Comparison of ENCODE assay signal across 17 cellular contexts in the genomic region with DNA sequence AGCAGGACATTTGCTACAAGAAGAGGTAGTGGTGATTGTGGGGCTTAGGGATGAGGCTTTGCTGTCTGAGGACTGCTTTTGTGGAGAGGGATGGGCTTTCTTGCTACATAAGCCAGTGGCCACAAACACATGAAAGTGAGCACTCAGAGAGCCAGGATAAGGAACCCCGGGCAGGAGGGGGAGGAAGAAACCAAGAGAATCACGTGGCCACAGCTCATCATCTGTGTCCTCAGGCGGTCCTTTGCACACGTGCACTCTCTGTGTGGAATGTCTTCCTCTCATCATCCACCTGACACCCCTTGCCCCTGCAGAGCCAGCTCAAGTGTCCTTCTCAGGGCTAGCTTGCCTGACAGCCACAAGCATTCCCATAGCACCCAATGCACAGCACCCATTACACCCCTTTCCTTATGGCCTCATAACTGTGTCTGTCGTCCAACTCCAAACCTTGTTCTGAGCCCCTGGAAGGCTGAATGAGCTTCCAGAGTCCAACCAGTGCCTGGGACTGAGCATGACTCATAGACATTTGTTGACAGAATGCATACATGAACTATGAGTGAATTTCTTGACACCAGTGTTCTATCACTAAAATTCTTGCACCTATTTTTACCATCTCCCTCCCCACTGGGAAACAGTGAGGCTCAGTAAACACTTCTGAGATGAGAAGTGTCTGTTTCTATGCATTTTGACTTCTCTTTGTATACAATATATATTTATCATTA.
A peak's percentile ranks its signal among the peaks of the same experiment; 100 is the strongest.
DNase-seq lines count a peak whose midpoint lies in the region; ATAC-seq and TF ChIP-seq lines count a peak whose summit lies in the region.
"Had no signal": no experiment of that assay in that cellular context is flagged by ENCODE, and none has a peak within 500 bp of the region (broad histone marks: within the 10 kb centered on the region; RNA-seq: fewer than 3 reads in every experiment).

No MANE protein-coding gene starts in this region.

- H3K27me3 ChIP-seq in adipocyte (replicated peaks; ENCODE audit: control insufficient read depth, insufficient read depth, low read length) = no peaks in the 10 kb centered on the region
- H3K27me3 ChIP-seq: neural progenitor cell had no signal

- no peak overlapping the region for H3K4me3 Mint-ChIP-seq in activated T-helper 2 cell treated with anti-CD3 and anti-CD28 coated beads, Interferon-gamma antibody, Interleukin-2, Interleukin-4, amounts not matched to agents 10 μg/mL and 5 μg/mL and 100 μg/mL, durations not matched to agents 14 hours and 24 hours and 36 hours (ENCODE audit: low read depth)
- H3K4me3 Mint-ChIP-seq: activated naive CD4-positive, alpha-beta T cell treated with anti-CD3 and anti-CD28 coated beads, Interleukin-2, amount 50 U/mL, for 24 hours; memory B cell; neural progenitor cell; T-helper 1 cell treated with Interleukin-12 subunit alpha and Interleukin-12 subunit beta and Interleukin-4 antibody, amounts not matched to agents 30 μg/mL and 1 μg/mL, for 36 hours had no signal

- H3K4me3 ChIP-seq in adipocyte (ENCODE audit: low read length) (no peak overlapping the region), fibroblast of villous mesenchyme (ENCODE audit: low read depth, low read length) (no peak overlapping the region)
- H3K4me3 ChIP-seq: neural progenitor cell had no signal

- TF ChIP-seq CTCF in fibroblast of villous mesenchyme (IDR thresholded peaks at IDR 0.05; ENCODE audit: insufficient read depth, low read depth, low read length) = no peak

- peaks cover 45% of the 10 kb centered on the region for H3K4me1 ChIP-seq in adipocyte (ENCODE audit: control insufficient read depth, insufficient read depth, low read length)
- H3K4me1 ChIP-seq: neural progenitor cell had no signal

- H3K9me3 ChIP-seq in adipocyte (ENCODE audit: control insufficient read depth, low read length) = no peaks in the 10 kb centered on the region

- no peak overlapping the region for H3K27ac Mint-ChIP-seq in activated T-helper 2 cell treated with anti-CD3 and anti-CD28 coated beads, Interferon-gamma antibody, Interleukin-2, Interleukin-4, amounts not matched to agents 10 μg/mL and 5 μg/mL and 100 μg/mL, durations not matched to agents 14 hours and 24 hours and 36 hours
- H3K27ac Mint-ChIP-seq: activated naive CD4-positive, alpha-beta T cell treated with anti-CD3 and anti-CD28 coated beads, Interleukin-2, amount 50 U/mL, for 24 hours; memory B cell; neural progenitor cell; T-helper 1 cell treated with Interleukin-12 subunit alpha and Interleukin-12 subunit beta and Interleukin-4 antibody, amounts not matched to agents 30 μg/mL and 1 μg/mL, for 36 hours had no signal

- ATAC-seq in HG02763 (IDR thresholded peaks at IDR 0.05; ENCODE audit: unreplicated experiment) = no peak
- ATAC-seq: sciatic nerve had no signal

- no peaks in the 10 kb centered on the region for H3K9me3 Mint-ChIP-seq in activated T-helper 2 cell treated with anti-CD3 and anti-CD28 coated beads, Interferon-gamma antibody, Interleukin-2, Interleukin-4, amounts not matched to agents 10 μg/mL and 5 μg/mL and 100 μg/mL, durations not matched to agents 14 hours and 24 hours and 36 hours
- H3K9me3 Mint-ChIP-seq: activated naive CD4-positive, alpha-beta T cell treated with anti-CD3 and anti-CD28 coated beads, Interleukin-2, amount 50 U/mL, for 24 hours; neural progenitor cell; T-helper 1 cell treated with Interleukin-12 subunit alpha and Interleukin-12 subunit beta and Interleukin-4 antibody, amounts not matched to agents 30 μg/mL and 1 μg/mL, for 36 hours had no signal

- peak; percentile 9 for DNase-seq in DMS53 (lab: John Stamatoyannopoulos, UW)
- DNase-seq in DMS53 treated with DMSO at 0.1 percent for 48 hours (lab: John Stamatoyannopoulos, UW; ENCODE audit: unreplicated experiment) = no peak
- peak; percentile 78 for DNase-seq in adipocyte (ENCODE audit: low read depth)
- peak; percentile 28 for DNase-seq in fibroblast of villous mesenchyme (ENCODE audit: low read depth)
- peak; percentile 32 for DNase-seq in stromal cell of bone marrow (ENCODE audit: low read depth)
- DNase-seq in activated T-helper 2 cell treated with anti-CD3 and anti-CD28 coated beads, Interferon-gamma antibody, Interleukin-2, Interleukin-4, amounts not matched to agents 10 μg/mL and 5 μg/mL and 100 μg/mL, durations not matched to agents 14 hours and 24 hours and 36 hours (ENCODE audit: low spot score) = no peak
- DNase-seq in NCI-H2107 (lab: John Stamatoyannopoulos, UW) = no peak
- DNase-seq: Kasumi-1; NCI-H187 treated with DMSO at 0.1 percent for 48 hours; NCI-H526; stimulated activated naive CD4-positive, alpha-beta T cell had no signal

- no peaks in the 10 kb centered on the region for H3K36me3 ChIP-seq in adipocyte (ENCODE audit: control insufficient read depth, insufficient read depth, low read length, severe bottlenecking)
- H3K36me3 ChIP-seq: neural progenitor cell had no signal

- no peaks in the 10 kb centered on the region for H3K27me3 Mint-ChIP-seq in activated T-helper 2 cell treated with anti-CD3 and anti-CD28 coated beads, Interferon-gamma antibody, Interleukin-2, Interleukin-4, amounts not matched to agents 10 μg/mL and 5 μg/mL and 100 μg/mL, durations not matched to agents 14 hours and 24 hours and 36 hours (ENCODE audit: low read depth)

- no peak overlapping the region for H3K9ac ChIP-seq in adipocyte (ENCODE audit: low read length)
- H3K9ac ChIP-seq: neural progenitor cell had no signal

- no peaks in the 10 kb centered on the region for H3K4me1 Mint-ChIP-seq in activated T-helper 2 cell treated with anti-CD3 and anti-CD28 coated beads, Interferon-gamma antibody, Interleukin-2, Interleukin-4, amounts not matched to agents 10 μg/mL and 5 μg/mL and 100 μg/mL, durations not matched to agents 14 hours and 24 hours and 36 hours (ENCODE audit: low read depth)
- H3K4me1 Mint-ChIP-seq: activated naive CD4-positive, alpha-beta T cell treated with anti-CD3 and anti-CD28 coated beads, Interleukin-2, amount 50 U/mL, for 24 hours; memory B cell; neural progenitor cell had no signal

- H3K36me3 Mint-ChIP-seq in activated T-helper 2 cell treated with anti-CD3 and anti-CD28 coated beads, Interferon-gamma antibody, Interleukin-2, Interleukin-4, amounts not matched to agents 10 μg/mL and 5 μg/mL and 100 μg/mL, durations not matched to agents 14 hours and 24 hours and 36 hours (ENCODE audit: low read depth) = no peaks in the 10 kb centered on the region
- H3K36me3 Mint-ChIP-seq: activated naive CD4-positive, alpha-beta T cell treated with anti-CD3 and anti-CD28 coated beads, Interleukin-2, amount 50 U/mL, for 24 hours; memory B cell; neural progenitor cell had no signal

- intact Hi-C loops in activated T-helper 2 cell treated with anti-CD3 and anti-CD28 coated beads, Interferon-gamma antibody, Interleukin-2, Interleukin-4, amounts not matched to agents 10 μg/mL and 5 μg/mL and 100 μg/mL, durations not matched to agents 14 hours and 24 hours and 36 hours (cut with micrococcal nuclease) = no loop called here

Comparison
In these comparisons a context has a peak if more than half of its experiments do, and no peak if none do; other contexts are left out.
1. DNase-seq: peak in DMS53 (single experiment), adipocyte (single experiment), fibroblast of villous mesenchyme (single experiment) and stromal cell of bone marrow (single experiment); none in DMS53 treated with DMSO at 0.1 percent for 48 hours (single experiment), activated T-helper 2 cell treated with anti-CD3 and anti-CD28 coated beads, Interferon-gamma antibody, Interleukin-2, Interleukin-4, amounts not matched to agents 10 μg/mL and 5 μg/mL and 100 μg/mL, durations not matched to agents 14 hours and 24 hours and 36 hours (single experiment) and NCI-H2107 (single experiment).